In the genomic region with DNA sequence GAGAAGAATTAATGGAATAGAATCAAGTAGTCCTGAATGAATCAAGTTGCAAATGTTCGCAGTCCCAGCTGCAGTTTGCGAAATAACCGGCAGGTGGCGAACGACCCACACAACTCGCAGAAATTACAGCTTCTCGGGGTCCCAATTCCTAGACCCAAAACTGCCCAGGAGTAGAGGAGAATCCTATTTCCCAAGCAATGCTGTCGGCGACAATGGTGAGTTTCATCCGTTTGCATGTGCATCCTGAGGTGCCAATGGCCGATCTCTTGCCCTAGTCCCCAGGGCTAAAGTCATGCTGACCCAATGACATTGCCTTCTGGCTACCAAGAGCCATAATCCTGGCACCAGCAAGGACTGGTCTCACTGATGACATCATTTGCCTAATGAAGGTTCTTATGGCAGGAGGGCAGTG, we compare ENCODE assay signal across 9 cellular contexts. TPM values are rescaled to one million over a fixed set of nuclear protein-coding genes. Genes with fewer than 3 reads are reported as not detected.
DNase-seq lines count a peak whose midpoint lies in the region; ATAC-seq, FAIRE-seq and TF ChIP-seq lines count a peak whose summit lies in the region.
"Had no signal": no experiment of that assay in that cellular context is flagged by ENCODE, and none has a peak within 500 bp of the region (broad histone marks: within the 10 kb centered on the region; RNA-seq: fewer than 3 reads in every experiment).

No MANE protein-coding gene starts in this region.

- H3K4me3 ChIP-seq in SJCRH30 (no peak overlapping the region), K562 (no peak overlapping the region)
- H3K4me3 ChIP-seq: SK-N-MC had no signal

- no peak overlapping the region for H2AFZ ChIP-seq in K562 (ENCODE audit: low read depth, low read length)

- intact Hi-C loops in K562 (cut with micrococcal nuclease): loop anchor here (1.0 to 5.0 kb wide), 4 partner anchors 67 to 683 kb away; no protein-coding TSS in a partner anchor

- ATAC-seq in K562 (peak; percentile 60; the same call in 2 of the 3 replicates), left lobe of liver (peak; percentile 41), GM21786 (IDR thresholded peaks at IDR 0.05; ENCODE audit: unreplicated experiment) (no peak), HG03175 (IDR thresholded peaks at IDR 0.05; ENCODE audit: unreplicated experiment) (no peak)

- H3K27me3 ChIP-seq in SJCRH30 (no peaks in the 10 kb centered on the region), K562 (ENCODE audit: control insufficient read depth in 2 of 2, insufficient read depth in 2 of 2, low read length in 2 of 2) (no peaks in the 10 kb centered on the region)

- peak; percentile 67 to 86 (median 77) for TF ChIP-seq CTCF in K562 (IDR thresholded peaks at IDR 0.05 in 2 of 3, conservative IDR thresholded peaks at IDR 0.05 in 1 of 3; ENCODE audit: insufficient read depth in 2 of 3, low read depth in 1 of 3, low read length in 3 of 3)

- no peaks in the 10 kb centered on the region for H3K4me1 ChIP-seq in SJCRH30
- peaks cover 0 to 3% of the 10 kb centered on the region in 2 experiments; a peak in 1 of 5 replicates for H3K4me1 ChIP-seq in K562 (replicated peaks in 1 of 2; ENCODE audit: control insufficient read depth in 2 of 2, insufficient read depth in 2 of 2, low read length in 2 of 2)

- H3K36me3 ChIP-seq in SJCRH30 (no peaks in the 10 kb centered on the region), K562 (ENCODE audit: control insufficient read depth, insufficient read depth, low read length) (no peaks in the 10 kb centered on the region)

- H3K9ac ChIP-seq in K562 (ENCODE audit: insufficient read depth in 1 of 2, low read depth in 2 of 2, low read length in 2 of 2): no peak overlapping the region

- peak; percentile 14 for DNase-seq in DMS114 treated with DMSO at 0.1 percent for 48 hours (lab: John Stamatoyannopoulos, UW; ENCODE audit: unreplicated experiment)
- DNase-seq in KG1 (lab: John Stamatoyannopoulos, UW): peak; percentile 8
- DNase-seq in SJCRH30: peak; percentile 26 to 60
- peak; percentile 45 to 56 (median 52) for DNase-seq in K562 (ENCODE audit: extremely low read depth in 1 of 4, low spot score in 3 of 4)
- peak; percentile 69 for DNase-seq in left lobe of liver (ENCODE audit: low spot score)
- DNase-seq in stimulated activated CD8-positive, alpha-beta memory T cell treated with anti-CD3 and anti-CD28 coated beads, Interleukin-4, amount 100 ng/mL, for 24 hours (ENCODE audit: low read depth): peak; percentile 39

- no peaks in the 10 kb centered on the region for H4K20me1 ChIP-seq in K562 (replicated peaks; ENCODE audit: control insufficient read depth, insufficient read depth, low read length)

- no peaks in the 10 kb centered on the region for H3K9me1 ChIP-seq in K562 (ENCODE audit: control insufficient read depth, insufficient read depth, low read length)

- FAIRE-seq in K562 (lab: Jason Lieb, UNC): peak; percentile 80

- no TSS peak for BruUV-seq in K562 (replicated peaks; lab: Mats Ljungman, UMichigan)

- CTCF ChIA-PET in K562 (lab: Yijun Ruan, JAX; ENCODE audit: low intra/inter-chr PET ratio): interaction anchor here (1.6 to 1.7 kb wide), 2 partner anchors 600 to 684 kb away, joined by 7 to 10 read pairs; no protein-coding TSS in a partner anchor

- TF ChIP-seq POLR2A in K562 (conservative IDR thresholded peaks at IDR 0.05): no peak

- no peaks in the 10 kb centered on the region for H3K9me3 ChIP-seq in SJCRH30 (replicated peaks)
- H3K9me3 ChIP-seq in K562 (replicated peaks; ENCODE audit: control insufficient read depth, insufficient read depth, low read depth, low read length): no peaks in the 10 kb centered on the region

- no peak for TF ChIP-seq EP300 in K562 (IDR thresholded peaks at IDR 0.05; ENCODE audit: low read length)

- H3K4me2 ChIP-seq in K562 (ENCODE audit: insufficient read depth, low read length): no peak overlapping the region

- peak; percentile 55 to 77 for TF ChIP-seq RAD21 in K562 (CRISPR knock-in tag; conservative IDR thresholded peaks at IDR 0.05 in 1 of 2, IDR thresholded peaks at IDR 0.05 in 1 of 2)

- WGBS in K562 (ENCODE audit: insufficient coverage, low coverage, missing lambda C conversion rate): under 1% methylated on average over 11 of the region's 11 CpGs

- H3K79me2 ChIP-seq in K562 (ENCODE audit: control insufficient read depth, insufficient read depth, low read length): no peaks in the 10 kb centered on the region

- H3K27ac ChIP-seq in SJCRH30 (no peak overlapping the region), K562 (ENCODE audit: extremely low read depth, low read depth, low read length) (no peak overlapping the region)
- H3K27ac ChIP-seq: SK-N-MC had no signal

- POLR2A ChIA-PET in K562 (lab: Yijun Ruan, JAX): no interaction called here

- in situ Hi-C loops in K562 (cut with MboI): no loop called here

TF ChIP-seq in K562, 482 proteins besides CTCF, POLR2A, EP300 and RAD21:
- TF ChIP-seq SMC3 (conservative IDR thresholded peaks at IDR 0.05; ENCODE audit: insufficient read depth, low read depth, low read length) (peak; percentile 76), ZNF263 (CRISPR knock-in tag; IDR thresholded peaks at IDR 0.05; ENCODE audit: borderline replicate concordance) (no peak), EHMT2 (IDR thresholded peaks at IDR 0.05) (no peak)
- TF ChIP-seq, protein P1, sequence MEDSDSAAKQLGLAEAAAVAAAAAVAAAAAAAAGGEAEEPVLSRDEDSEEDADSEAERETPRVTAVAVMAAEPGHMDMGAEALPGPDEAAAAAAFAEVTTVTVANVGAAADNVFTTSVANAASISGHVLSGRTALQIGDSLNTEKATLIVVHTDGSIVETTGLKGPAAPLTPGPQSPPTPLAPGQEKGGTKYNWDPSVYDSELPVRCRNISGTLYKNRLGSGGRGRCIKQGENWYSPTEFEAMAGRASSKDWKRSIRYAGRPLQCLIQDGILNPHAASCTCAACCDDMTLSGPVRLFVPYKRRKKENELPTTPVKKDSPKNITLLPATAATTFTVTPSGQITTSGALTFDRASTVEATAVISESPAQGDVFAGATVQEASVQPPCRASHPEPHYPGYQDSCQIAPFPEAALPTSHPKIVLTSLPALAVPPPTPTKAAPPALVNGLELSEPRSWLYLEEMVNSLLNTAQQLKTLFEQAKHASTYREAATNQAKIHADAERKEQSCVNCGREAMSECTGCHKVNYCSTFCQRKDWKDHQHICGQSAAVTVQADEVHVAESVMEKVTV (CRISPR knock-in tag; IDR thresholded peaks at IDR 0.05): peak; percentile 39; the same call in 1 of the 2 replicates
- TF ChIP-seq, protein P2, sequence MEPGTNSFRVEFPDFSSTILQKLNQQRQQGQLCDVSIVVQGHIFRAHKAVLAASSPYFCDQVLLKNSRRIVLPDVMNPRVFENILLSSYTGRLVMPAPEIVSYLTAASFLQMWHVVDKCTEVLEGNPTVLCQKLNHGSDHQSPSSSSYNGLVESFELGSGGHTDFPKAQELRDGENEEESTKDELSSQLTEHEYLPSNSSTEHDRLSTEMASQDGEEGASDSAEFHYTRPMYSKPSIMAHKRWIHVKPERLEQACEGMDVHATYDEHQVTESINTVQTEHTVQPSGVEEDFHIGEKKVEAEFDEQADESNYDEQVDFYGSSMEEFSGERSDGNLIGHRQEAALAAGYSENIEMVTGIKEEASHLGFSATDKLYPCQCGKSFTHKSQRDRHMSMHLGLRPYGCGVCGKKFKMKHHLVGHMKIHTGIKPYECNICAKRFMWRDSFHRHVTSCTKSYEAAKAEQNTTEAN (CRISPR knock-in tag; IDR thresholded peaks at IDR 0.05): no peak

RNA-seq across cellular contexts. Expression of gene ASCL1, which starts 8.5 kb away (rescaled TPM):
- total RNA-seq in SJCRH30 (2014; rRNA removed; shearing (Covaris generic)): not detected in 2 replicates
- 0.21 and 0.23 TPM in 2 replicates for total RNA-seq in K562 (2011; cell fraction: chromatin; rRNA removed; ENCODE audit: low replicate concordance)
- not detected in 2 replicates for total RNA-seq in K562 (2011; cell fraction: nucleolus; rRNA removed)
- total RNA-seq in K562 (2011; cell fraction: nucleoplasm; rRNA removed): 0.22 and 0.38 TPM in 2 replicates
- total RNA-seq in K562 (2014; rRNA removed): not detected in 2 replicates
- 0.10 TPM in 1 of 2 replicates, not detected in the other for total RNA-seq in K562 (2014; rRNA removed; fragmentation: Illumina TruSeq; extraction: Trizol)
- 0.04 and 0.11 TPM in 2 replicates for total RNA-seq in K562 (2015; rRNA removed; fragmentation: Illumina TruSeq; extraction: Trizol)
- total RNA-seq in K562 (2021): not detected in 2 replicates
- 0.03 and 0.06 TPM in 2 replicates for polyA plus RNA-seq in K562 (2011; rRNA removed)
- polyA plus RNA-seq in K562 (2011; cell fraction: cytosol; rRNA removed): 0.03 and 0.10 TPM in 2 replicates
- 0.25 and 0.55 TPM in 2 replicates for polyA plus RNA-seq in K562 (2011; cell fraction: nucleus; rRNA removed)
- 0.10 and 0.39 TPM in 2 replicates for polyA plus RNA-seq in K562 (2012)
- 0.04 and 0.06 TPM in 2 replicates for polyA plus RNA-seq in K562 (2014; fragmentation: Illumina TruSeq; extraction: Trizol)
- polyA plus RNA-seq in K562 (2014; fragmentation: Nextera tagmentation; extraction: Ambion mirVana): under 1 TPM; 0.01 to 0.03 TPM
- 0.09 and 0.15 TPM in 2 replicates for polyA plus RNA-seq in K562 (2014; rRNA removed)
- polyA minus RNA-seq in K562 (2011; rRNA and poly(A)+ RNA removed): not detected in 2 replicates
- polyA minus RNA-seq in K562 (2011; cell fraction: cytosol; rRNA and poly(A)+ RNA removed): not detected in 2 replicates
- not detected in 2 replicates for polyA minus RNA-seq in K562 (2011; cell fraction: nucleus; rRNA and poly(A)+ RNA removed)
- total RNA-seq in left lobe of liver: not detected

RNA-seq across cellular contexts. Expression of gene PAH, which starts 31.9 kb away (rescaled TPM):
- not detected in 2 replicates for total RNA-seq in SJCRH30 (2014; rRNA removed; shearing (Covaris generic))
- not detected in 2 replicates for total RNA-seq in K562 (2011; cell fraction: chromatin; rRNA removed; ENCODE audit: low replicate concordance)
- total RNA-seq in K562 (2011; cell fraction: nucleolus; rRNA removed): not detected in 2 replicates
- not detected in 2 replicates for total RNA-seq in K562 (2011; cell fraction: nucleoplasm; rRNA removed)
- not detected in 2 replicates for total RNA-seq in K562 (2014; rRNA removed)
- not detected in 2 replicates for total RNA-seq in K562 (2014; rRNA removed; fragmentation: Illumina TruSeq; extraction: Trizol)
- total RNA-seq in K562 (2015; rRNA removed; fragmentation: Illumina TruSeq; extraction: Trizol): not detected in 2 replicates
- total RNA-seq in K562 (2021): 0.31 and 0.75 TPM in 2 replicates
- polyA plus RNA-seq in K562 (2011; rRNA removed): not detected in 2 replicates
- not detected in 2 replicates for polyA plus RNA-seq in K562 (2011; cell fraction: cytosol; rRNA removed)
- not detected in 2 replicates for polyA plus RNA-seq in K562 (2011; cell fraction: nucleus; rRNA removed)
- polyA plus RNA-seq in K562 (2012): 0.08 and 0.37 TPM in 2 replicates
- polyA plus RNA-seq in K562 (2014; fragmentation: Illumina TruSeq; extraction: Trizol): not detected in 2 replicates
- under 1 TPM in 1 of 2 experiments, not detected in 1; 0.13 TPM for polyA plus RNA-seq in K562 (2014; fragmentation: Nextera tagmentation; extraction: Ambion mirVana)
- polyA plus RNA-seq in K562 (2014; rRNA removed): 0.04 and 0.69 TPM in 2 replicates
- polyA minus RNA-seq in K562 (2011; rRNA and poly(A)+ RNA removed): 0.46 TPM in 1 of 2 replicates, not detected in the other
- polyA minus RNA-seq in K562 (2011; cell fraction: cytosol; rRNA and poly(A)+ RNA removed): not detected in 2 replicates
- not detected in 2 replicates for polyA minus RNA-seq in K562 (2011; cell fraction: nucleus; rRNA and poly(A)+ RNA removed)
- total RNA-seq in left lobe of liver: 1,162 TPM

Comparison
In these comparisons a context has a peak if more than half of its experiments do, and no peak if none do; other contexts are left out.
1. DNase-seq: peak in every context shown above with its lines; median percentile 69 in left lobe of liver; 52 in K562; 43 in SJCRH30; 39 in stimulated activated CD8-positive, alpha-beta memory T cell treated with anti-CD3 and anti-CD28 coated beads, Interleukin-4, amount 100 ng/mL, for 24 hours; 14 in DMS114 treated with DMSO at 0.1 percent for 48 hours; 8 in KG1.
2. ATAC-seq: peak in K562 (single experiment) and left lobe of liver (single experiment); none in GM21786 (single experiment) and HG03175 (single experiment).
3. RNA of gene PAH, which starts 31.9 kb away (total RNA-seq): 1,162 TPM in left lobe of liver (single experiment); not detected in SJCRH30 and 0.31 to 0.75 TPM in K562; every median in the first group is over 100 times any median in the second.